Comparison of ENCODE assay signal across 1 cellular context in the genomic region with DNA sequence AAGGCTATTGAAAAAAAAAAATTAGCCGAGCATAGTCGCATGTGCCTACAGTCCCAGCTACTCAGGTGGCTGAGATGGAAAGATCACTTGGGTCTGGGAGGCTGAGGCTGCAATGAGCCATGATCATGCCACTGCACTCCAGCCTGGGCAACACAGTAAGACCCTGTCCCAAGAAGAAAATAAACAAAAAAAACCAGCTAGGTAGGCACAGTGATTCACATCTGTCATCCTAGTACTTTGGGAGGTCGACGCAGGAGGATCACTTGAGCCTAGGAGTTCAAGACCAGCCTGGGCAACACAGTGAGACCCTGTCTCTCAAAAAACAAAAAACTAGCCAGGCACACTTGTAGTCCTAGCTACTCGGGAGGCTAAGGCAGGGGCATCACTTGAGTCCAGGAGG.
TF ChIP-seq lines count a peak whose summit lies in the region.

No MANE protein-coding gene starts in this region.

TF ChIP-seq in HCT116, 20 proteins besides CTCF, POLR2A, EP300 and RAD21 (continued from another document):
- TF ChIP-seq, protein P1, sequence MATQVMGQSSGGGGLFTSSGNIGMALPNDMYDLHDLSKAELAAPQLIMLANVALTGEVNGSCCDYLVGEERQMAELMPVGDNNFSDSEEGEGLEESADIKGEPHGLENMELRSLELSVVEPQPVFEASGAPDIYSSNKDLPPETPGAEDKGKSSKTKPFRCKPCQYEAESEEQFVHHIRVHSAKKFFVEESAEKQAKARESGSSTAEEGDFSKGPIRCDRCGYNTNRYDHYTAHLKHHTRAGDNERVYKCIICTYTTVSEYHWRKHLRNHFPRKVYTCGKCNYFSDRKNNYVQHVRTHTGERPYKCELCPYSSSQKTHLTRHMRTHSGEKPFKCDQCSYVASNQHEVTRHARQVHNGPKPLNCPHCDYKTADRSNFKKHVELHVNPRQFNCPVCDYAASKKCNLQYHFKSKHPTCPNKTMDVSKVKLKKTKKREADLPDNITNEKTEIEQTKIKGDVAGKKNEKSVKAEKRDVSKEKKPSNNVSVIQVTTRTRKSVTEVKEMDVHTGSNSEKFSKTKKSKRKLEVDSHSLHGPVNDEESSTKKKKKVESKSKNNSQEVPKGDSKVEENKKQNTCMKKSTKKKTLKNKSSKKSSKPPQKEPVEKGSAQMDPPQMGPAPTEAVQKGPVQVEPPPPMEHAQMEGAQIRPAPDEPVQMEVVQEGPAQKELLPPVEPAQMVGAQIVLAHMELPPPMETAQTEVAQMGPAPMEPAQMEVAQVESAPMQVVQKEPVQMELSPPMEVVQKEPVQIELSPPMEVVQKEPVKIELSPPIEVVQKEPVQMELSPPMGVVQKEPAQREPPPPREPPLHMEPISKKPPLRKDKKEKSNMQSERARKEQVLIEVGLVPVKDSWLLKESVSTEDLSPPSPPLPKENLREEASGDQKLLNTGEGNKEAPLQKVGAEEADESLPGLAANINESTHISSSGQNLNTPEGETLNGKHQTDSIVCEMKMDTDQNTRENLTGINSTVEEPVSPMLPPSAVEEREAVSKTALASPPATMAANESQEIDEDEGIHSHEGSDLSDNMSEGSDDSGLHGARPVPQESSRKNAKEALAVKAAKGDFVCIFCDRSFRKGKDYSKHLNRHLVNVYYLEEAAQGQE (IDR thresholded peaks at IDR 0.05; ENCODE audit: low read depth) = no peak
- TF ChIP-seq EZH2phosphoT487 (IDR thresholded peaks at IDR 0.05; ENCODE audit: borderline replicate concordance) (no peak), CEBPB (IDR thresholded peaks at IDR 0.05; ENCODE audit: low read depth) (no peak), EGR1 (IDR thresholded peaks at IDR 0.05; ENCODE audit: low read depth) (no peak), ZNF274 (IDR thresholded peaks at IDR 0.05; ENCODE audit: low read depth, low read length) (no peak), TCF7L2 (IDR thresholded peaks at IDR 0.05; ENCODE audit: borderline replicate concordance, extremely low read depth, insufficient read depth, insufficient read length) (no peak), SP1 (IDR thresholded peaks at IDR 0.05; ENCODE audit: low read depth) (no peak), EZH2 (IDR thresholded peaks at IDR 0.05) (no peak), SRF (IDR thresholded peaks at IDR 0.05; ENCODE audit: low read depth) (no peak), ELF1 (IDR thresholded peaks at IDR 0.05; ENCODE audit: borderline replicate concordance, low read depth) (no peak), YY1 (IDR thresholded peaks at IDR 0.05; ENCODE audit: extremely low read depth, insufficient replicate concordance, low read depth, low read length) (no peak)
- TF ChIP-seq, protein P2, sequence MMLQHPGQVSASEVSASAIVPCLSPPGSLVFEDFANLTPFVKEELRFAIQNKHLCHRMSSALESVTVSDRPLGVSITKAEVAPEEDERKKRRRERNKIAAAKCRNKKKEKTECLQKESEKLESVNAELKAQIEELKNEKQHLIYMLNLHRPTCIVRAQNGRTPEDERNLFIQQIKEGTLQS (IDR thresholded peaks at IDR 0.05) = no peak
- TF ChIP-seq, protein P3, sequence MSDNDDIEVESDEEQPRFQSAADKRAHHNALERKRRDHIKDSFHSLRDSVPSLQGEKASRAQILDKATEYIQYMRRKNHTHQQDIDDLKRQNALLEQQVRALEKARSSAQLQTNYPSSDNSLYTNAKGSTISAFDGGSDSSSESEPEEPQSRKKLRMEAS (IDR thresholded peaks at IDR 0.05) = no peak
- TF ChIP-seq, protein P4, sequence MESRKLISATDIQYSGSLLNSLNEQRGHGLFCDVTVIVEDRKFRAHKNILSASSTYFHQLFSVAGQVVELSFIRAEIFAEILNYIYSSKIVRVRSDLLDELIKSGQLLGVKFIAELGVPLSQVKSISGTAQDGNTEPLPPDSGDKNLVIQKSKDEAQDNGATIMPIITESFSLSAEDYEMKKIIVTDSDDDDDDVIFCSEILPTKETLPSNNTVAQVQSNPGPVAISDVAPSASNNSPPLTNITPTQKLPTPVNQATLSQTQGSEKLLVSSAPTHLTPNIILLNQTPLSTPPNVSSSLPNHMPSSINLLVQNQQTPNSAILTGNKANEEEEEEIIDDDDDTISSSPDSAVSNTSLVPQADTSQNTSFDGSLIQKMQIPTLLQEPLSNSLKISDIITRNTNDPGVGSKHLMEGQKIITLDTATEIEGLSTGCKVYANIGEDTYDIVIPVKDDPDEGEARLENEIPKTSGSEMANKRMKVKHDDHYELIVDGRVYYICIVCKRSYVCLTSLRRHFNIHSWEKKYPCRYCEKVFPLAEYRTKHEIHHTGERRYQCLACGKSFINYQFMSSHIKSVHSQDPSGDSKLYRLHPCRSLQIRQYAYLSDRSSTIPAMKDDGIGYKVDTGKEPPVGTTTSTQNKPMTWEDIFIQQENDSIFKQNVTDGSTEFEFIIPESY (IDR thresholded peaks at IDR 0.05; ENCODE audit: extremely low read depth, insufficient replicate concordance, low read length) = no peak
TF ChIP-seq in HCT116: peak in this region for 0.
